Comparison of ENCODE assay signal across 1 cellular context in the genomic region with DNA sequence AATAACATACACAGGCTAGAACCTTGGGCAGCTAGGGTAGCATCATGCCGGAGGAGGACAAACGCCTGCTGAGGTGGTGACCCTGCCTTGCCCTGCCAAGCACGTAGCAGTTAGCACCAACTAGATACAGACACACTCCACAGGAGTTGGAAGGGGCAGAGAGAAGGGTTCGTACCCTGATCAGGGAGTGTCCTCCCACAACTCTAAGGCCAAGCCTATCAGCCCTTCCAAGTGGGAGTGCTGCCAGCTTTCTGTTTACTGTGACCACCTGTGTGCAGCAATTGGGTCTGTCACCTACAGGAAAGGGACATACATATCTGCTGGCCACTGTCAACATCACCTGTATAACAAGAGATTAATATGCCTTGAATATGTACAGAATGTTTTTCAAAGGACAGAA.
TF ChIP-seq lines count a peak whose summit lies in the region.

No MANE protein-coding gene starts in this region.

TF ChIP-seq in GM23338, 12 proteins besides CTCF, POLR2A, EP300 and RAD21:
- TF ChIP-seq ZNF114 (CRISPR knock-in tag; IDR thresholded peaks at IDR 0.05) (no peak), NANOG (IDR thresholded peaks at IDR 0.05; ENCODE audit: borderline replicate concordance) (no peak)
- TF ChIP-seq, protein P1, sequence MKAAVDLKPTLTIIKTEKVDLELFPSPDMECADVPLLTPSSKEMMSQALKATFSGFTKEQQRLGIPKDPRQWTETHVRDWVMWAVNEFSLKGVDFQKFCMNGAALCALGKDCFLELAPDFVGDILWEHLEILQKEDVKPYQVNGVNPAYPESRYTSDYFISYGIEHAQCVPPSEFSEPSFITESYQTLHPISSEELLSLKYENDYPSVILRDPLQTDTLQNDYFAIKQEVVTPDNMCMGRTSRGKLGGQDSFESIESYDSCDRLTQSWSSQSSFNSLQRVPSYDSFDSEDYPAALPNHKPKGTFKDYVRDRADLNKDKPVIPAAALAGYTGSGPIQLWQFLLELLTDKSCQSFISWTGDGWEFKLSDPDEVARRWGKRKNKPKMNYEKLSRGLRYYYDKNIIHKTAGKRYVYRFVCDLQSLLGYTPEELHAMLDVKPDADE (IDR thresholded peaks at IDR 0.05) = no peak
TF ChIP-seq in GM23338: peak in this region for 0.
